11 cellular contexts compared by ENCODE assay signal in the genomic region with DNA sequence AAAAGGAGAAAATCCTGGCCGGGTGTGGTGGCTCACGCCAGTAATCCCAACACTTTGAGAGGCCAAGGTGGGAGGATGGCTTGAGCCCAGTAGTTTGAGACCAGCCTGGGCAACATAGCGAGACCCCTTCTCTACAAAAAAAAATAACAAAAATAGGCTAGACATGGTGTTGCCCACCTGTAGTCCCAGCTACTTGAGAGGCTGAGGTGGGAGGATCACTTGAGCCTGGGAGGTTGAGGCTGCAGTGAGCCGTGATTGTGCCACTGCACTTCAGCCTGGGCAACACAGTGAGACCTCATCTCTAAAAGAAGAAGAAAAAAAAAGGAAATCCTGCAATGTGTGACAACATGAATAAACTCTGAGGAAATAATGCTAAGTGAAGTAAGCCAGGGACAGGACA. TPM values are rescaled to one million over a fixed set of nuclear protein-coding genes. Genes with fewer than 3 reads are reported as not detected.
A peak's percentile ranks its signal among the peaks of the same experiment; 100 is the strongest.
DNase-seq lines count a peak whose midpoint lies in the region; ATAC-seq and TF ChIP-seq lines count a peak whose summit lies in the region.
"Not testable (repeated sequence)": the region's sequence is repeated elsewhere in the genome, so short reads cannot be mapped to it uniquely, and the experiment has no call there.
"Had no signal": no experiment of that assay in that cellular context is flagged by ENCODE, and none has a peak within 500 bp of the region (broad histone marks: within the 10 kb centered on the region; RNA-seq: fewer than 3 reads in every experiment).

No MANE protein-coding gene starts in this region.

- not testable (repeated sequence) for H3K27me3 ChIP-seq in adrenal gland; gastroesophageal sphincter; gastrocnemius medialis; thoracic aorta (replicated peaks; ENCODE audit: insufficient read depth); vagina

- in situ Hi-C loops in gastrocnemius medialis (cut with MboI; ENCODE audit: low sequenced_read_pairs in 4 of 4) = loop anchor here in 1 of 4 donors (10.0 kb wide), 1 partner anchor 61 kb away; the partner anchor contains the start of gene SRP9

- POLR2A ChIA-PET in RWPE1 (lab: Yijun Ruan, JAX; ENCODE audit: low non-redundant PET); activated CD4-positive, alpha-beta T cell treated with anti-CD3 and anti-CD28 coated beads for 36 hours (lab: Charles Lee): not testable (repeated sequence)

- TF ChIP-seq POLR2A in adrenal gland (IDR thresholded peaks at IDR 0.05); gastroesophageal sphincter (IDR thresholded peaks at IDR 0.05); gastrocnemius medialis (IDR thresholded peaks at IDR 0.05); vagina (IDR thresholded peaks at IDR 0.05): not testable (repeated sequence)

- H3K4me3 Mint-ChIP-seq in activated CD4-positive, alpha-beta T cell treated with anti-CD3 and anti-CD28 coated beads for 36 hours = not testable (repeated sequence)

- peaks cover 21 to 22% of the 10 kb centered on the region in 2 donors for H3K4me1 ChIP-seq in adrenal gland (replicated peaks in 1 of 2)
- H3K4me1 ChIP-seq in gastroesophageal sphincter = peaks cover 5 to 28% (median 13%) of the 10 kb centered on the region in 3 donors
- peaks cover 17 to 26% of the 10 kb centered on the region in 2 donors for H3K4me1 ChIP-seq in gastrocnemius medialis
- H3K4me1 ChIP-seq in thoracic aorta (ENCODE audit: control insufficient read depth in 1 of 2, low read depth in 2 of 2) = peaks cover 9 to 20% of the 10 kb centered on the region in 2 donors
- peaks cover 22% of the 10 kb centered on the region for H3K4me1 ChIP-seq in vagina

- not testable (repeated sequence) for DNase-seq in RWPE1 (ENCODE audit: low spot score); activated CD4-positive, alpha-beta T cell treated with anti-CD3 and anti-CD28 coated beads for 36 hours; adrenal gland; gastrocnemius medialis; thoracic aorta (ENCODE audit: low spot score); vagina (ENCODE audit: extremely low spot score in 2 of 2)
- peak; percentile 13 for DNase-seq in left ventricle myocardium superior

- H3K27me3 Mint-ChIP-seq in activated CD4-positive, alpha-beta T cell treated with anti-CD3 and anti-CD28 coated beads for 36 hours = not testable (repeated sequence)

- TF ChIP-seq CTCF in RWPE1 (conservative IDR thresholded peaks at IDR 0.05; ENCODE audit: low read depth); adrenal gland (IDR thresholded peaks at IDR 0.05); gastroesophageal sphincter (IDR thresholded peaks at IDR 0.05); gastrocnemius medialis (IDR thresholded peaks at IDR 0.05 in 4 of 5, conservative IDR thresholded peaks at IDR 0.05 in 1 of 5); thoracic aorta (IDR thresholded peaks at IDR 0.05); vagina (IDR thresholded peaks at IDR 0.05): not testable (repeated sequence)

- H3K9me3 ChIP-seq in adrenal gland (replicated peaks in 1 of 3); gastroesophageal sphincter; gastrocnemius medialis; thoracic aorta; vagina: not testable (repeated sequence)

- not testable (repeated sequence) for H3K36me3 Mint-ChIP-seq in activated CD4-positive, alpha-beta T cell treated with anti-CD3 and anti-CD28 coated beads for 36 hours (ENCODE audit: low read depth)

- peak overlapping the region; percentile 5 for H3K27ac Mint-ChIP-seq in activated CD4-positive, alpha-beta T cell treated with anti-CD3 and anti-CD28 coated beads for 36 hours

- H3K9me3 Mint-ChIP-seq in activated CD4-positive, alpha-beta T cell treated with anti-CD3 and anti-CD28 coated beads for 36 hours (ENCODE audit: low read depth) = not testable (repeated sequence)

- TF ChIP-seq EP300 in gastroesophageal sphincter (IDR thresholded peaks at IDR 0.05) = not testable (repeated sequence)

- CTCF ChIA-PET in RWPE1 (lab: Yijun Ruan, JAX) = interaction anchor here (0.7 kb wide), 1 partner anchor 372 kb away, joined by 3 read pairs; no protein-coding TSS in a partner anchor
- CTCF ChIA-PET in activated CD4-positive, alpha-beta T cell treated with anti-CD3 and anti-CD28 coated beads for 36 hours (lab: Charles Lee) = not testable (repeated sequence)

- H3K36me3 ChIP-seq in adrenal gland (replicated peaks in 1 of 2) (peaks cover 0 to 84% of the 10 kb centered on the region in 2 donors), gastroesophageal sphincter (peaks cover 0 to 67% of the 10 kb centered on the region in 2 donors), gastrocnemius medialis (peaks cover 4 to 63% of the 10 kb centered on the region in 2 donors), thoracic aorta (peaks cover 20% of the 10 kb centered on the region), vagina (peaks cover 0 to 76% of the 10 kb centered on the region in 2 donors)

- intact Hi-C loops in activated CD4-positive, alpha-beta T cell treated with anti-CD3 and anti-CD28 coated beads for 36 hours (cut with DNase I, micrococcal nuclease); adrenal gland (cut with DNase I); left ventricle myocardium superior (cut with micrococcal nuclease); gastrocnemius medialis (cut with DNase I; ENCODE audit: low total_unique reads); vagina (cut with DNase I): not testable (repeated sequence)

- H3K27ac ChIP-seq in RWPE1 = peak overlapping the region; percentile 75; the same call in 1 of the 2 replicates
- peak overlapping the region in 3 of 5 donors; percentile 2 to 81 (median 62) for H3K27ac ChIP-seq in adrenal gland
- H3K27ac ChIP-seq in gastroesophageal sphincter = peak overlapping the region in 3 of 4 donors; percentile 51 to 75 (median 60)
- H3K27ac ChIP-seq in gastrocnemius medialis = peak overlapping the region; percentile 38 to 81 (median 68)
- H3K27ac ChIP-seq in thoracic aorta = peak overlapping the region; percentile 31 to 35
- H3K27ac ChIP-seq in vagina = peak overlapping the region; percentile 21

- WGBS in adrenal gland, 4 donors = 79 to 84% (median 82%) methylated on average over 4 of the region's 4 CpGs
- WGBS in gastroesophageal sphincter (ENCODE audit: low coverage in 1 of 2), 2 donors = 60 to 77% methylated on average over 2 to 4 of the region's 4 CpGs

- ATAC-seq in activated CD4-positive, alpha-beta T cell treated with anti-CD3 and anti-CD28 coated beads for 36 hours; gastroesophageal sphincter; left ventricle myocardium superior; gastrocnemius medialis; thoracic aorta (ENCODE audit: insufficient number of reproducible peaks, low FRiP score, low read depth): not testable (repeated sequence)

- H3K4me3 ChIP-seq in adrenal gland, gastroesophageal sphincter, gastrocnemius medialis, thoracic aorta, vagina: not testable (repeated sequence)

- H3K4me1 Mint-ChIP-seq in activated CD4-positive, alpha-beta T cell treated with anti-CD3 and anti-CD28 coated beads for 36 hours = not testable (repeated sequence)

RNA-seq across cellular contexts. Expression of gene EPHX1, which starts 26.4 kb away (rescaled TPM):
- 1 to 10 TPM; 2.5 to 2.6 TPM for total RNA-seq in activated CD4-positive, alpha-beta T cell treated with anti-CD3 and anti-CD28 coated beads for 36 hours
- total RNA-seq in adrenal gland (1,000 to 10,000 TPM; 1,400 to 3,548 (median 1,755) TPM), gastroesophageal sphincter (100 to 1,000 TPM in 3 of 4 donors, 10 to 100 TPM in 1; 74.0 to 133 (median 101) TPM), left ventricle myocardium superior (76.8 TPM), gastrocnemius medialis (100 to 1,000 TPM in 2 of 4 donors, 10 to 100 TPM in 2; 65.7 to 155 (median 108) TPM), thoracic aorta (10 to 100 TPM; 58.9 to 77.6 TPM), vagina (142 TPM)
- 1,000 to 10,000 TPM in 1 of 3 donors, 100 to 1,000 TPM in 2; 337 to 1,831 (median 896) TPM for polyA plus RNA-seq in adrenal gland

RNA-seq across cellular contexts. Expression of gene TMEM63A, which starts 45.9 kb away (rescaled TPM):
- total RNA-seq in activated CD4-positive, alpha-beta T cell treated with anti-CD3 and anti-CD28 coated beads for 36 hours = 10 to 100 TPM; 47.3 to 48.0 TPM
- total RNA-seq in adrenal gland (10 to 100 TPM; 15.8 to 80.4 (median 57.4) TPM), gastroesophageal sphincter (10 to 100 TPM; 10.9 to 55.9 (median 23.8) TPM), left ventricle myocardium superior (30.7 TPM), gastrocnemius medialis (10 to 100 TPM in 2 of 4 donors, 1 to 10 TPM in 2; 6.3 to 19.5 (median 10.6) TPM), thoracic aorta (100 to 1,000 TPM in 1 of 2 donors, 10 to 100 TPM in 1; 75.1 to 105 TPM), vagina (38.1 TPM)
- 10 to 100 TPM; 20.8 to 96.9 (median 48.1) TPM for polyA plus RNA-seq in adrenal gland

RNA-seq across cellular contexts. Expression of gene LEFTY1, which starts 52.6 kb away (rescaled TPM):
- total RNA-seq in activated CD4-positive, alpha-beta T cell treated with anti-CD3 and anti-CD28 coated beads for 36 hours = not detected
- 1 to 10 TPM in 2 of 8 donors, under 1 TPM in 2, not detected in 4; 0.47 to 1.5 (median 0.91) TPM for total RNA-seq in adrenal gland
- under 1 TPM in 2 of 3 donors, not detected in 1; 0.15 to 0.27 TPM for polyA plus RNA-seq in adrenal gland
- 1 to 10 TPM in 1 of 4 donors, under 1 TPM in 1, not detected in 2; 0.35 to 1.4 TPM for total RNA-seq in gastroesophageal sphincter
- not detected for total RNA-seq in left ventricle myocardium superior
- total RNA-seq in gastrocnemius medialis = under 1 TPM in 1 of 4 donors, not detected in 3; 0.97 TPM
- not detected for total RNA-seq in thoracic aorta
- not detected for total RNA-seq in vagina
- total RNA-seq: Daoy, GM23248 had no signal
- polyA plus RNA-seq: CD4-positive, alpha-beta memory T cell; GM23248 had no signal

RNA-seq across cellular contexts. Expression of gene SRP9, which starts 58.7 kb away (rescaled TPM):
- 100 to 1,000 TPM; 263 to 308 TPM for total RNA-seq in activated CD4-positive, alpha-beta T cell treated with anti-CD3 and anti-CD28 coated beads for 36 hours
- total RNA-seq in adrenal gland (100 to 1,000 TPM; 197 to 429 (median 293) TPM), gastroesophageal sphincter (100 to 1,000 TPM; 146 to 260 (median 216) TPM), left ventricle myocardium superior (211 TPM), gastrocnemius medialis (100 to 1,000 TPM; 182 to 207 (median 198) TPM), thoracic aorta (100 to 1,000 TPM; 130 to 131 TPM), vagina (120 TPM)
- polyA plus RNA-seq in adrenal gland = 100 to 1,000 TPM; 144 to 521 (median 178) TPM

Comparison
In these comparisons a context has a peak if more than half of its experiments do, and no peak if none do; other contexts are left out.
1. H3K27ac ChIP-seq: peak in every context shown above with its lines; median percentile 75 in RWPE1; 68 in gastrocnemius medialis; 62 in adrenal gland; 60 in gastroesophageal sphincter; 33 in thoracic aorta; 21 in vagina.
2. RNA of gene EPHX1, which starts 26.4 kb away (total RNA-seq): 1,400 to 3,548 TPM in adrenal gland, 142 TPM in vagina (single experiment), 65.7 to 155 TPM in gastrocnemius medialis, 74.0 to 133 TPM in gastroesophageal sphincter, 58.9 to 77.6 TPM in thoracic aorta and 76.8 TPM in left ventricle myocardium superior (single experiment); 2.5 to 2.6 TPM in activated CD4-positive, alpha-beta T cell treated with anti-CD3 and anti-CD28 coated beads for 36 hours; every median in the first group is over 10 times any median in the second.